Comparison of ENCODE assay signal across 27 cellular contexts in the genomic region with DNA sequence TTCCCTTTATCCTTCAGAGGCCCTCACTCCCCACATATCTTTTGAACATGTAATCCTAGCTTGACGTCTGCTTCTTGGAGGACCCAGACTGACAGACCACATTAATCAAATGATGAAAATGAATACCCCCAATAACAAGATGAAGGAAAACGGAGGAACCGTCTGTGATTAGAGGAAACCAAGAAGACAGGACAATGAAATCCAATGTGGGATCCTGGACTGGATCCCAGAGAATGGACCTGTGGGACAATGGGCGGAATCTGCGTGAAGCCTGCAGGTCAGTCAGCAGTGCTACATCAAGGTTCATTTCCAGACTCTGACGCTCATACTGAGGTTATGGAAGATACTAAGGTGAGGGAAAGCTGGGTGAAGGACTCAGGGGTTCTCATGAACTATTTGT. TPM values are rescaled to one million over a fixed set of nuclear protein-coding genes. Genes with fewer than 3 reads are reported as not detected.
"Had no signal": no experiment of that assay in that cellular context is flagged by ENCODE, and none has a peak within 500 bp of the region (broad histone marks: within the 10 kb centered on the region; RNA-seq: fewer than 3 reads in every experiment).

No MANE protein-coding gene starts in this region.

- H3K4me1 ChIP-seq: neural progenitor cell, thyroid gland had no signal

- FAIRE-seq: colon, keratinocyte, urothelium cell line had no signal

- H3K4me2 ChIP-seq: neural progenitor cell had no signal

- H3K9ac ChIP-seq: neural progenitor cell had no signal

- ATAC-seq: left lobe of liver; stimulated activated naive B cell treated with anti-CD40 and anti-IgM and Interleukin-4, amounts not matched to agents 10 μg/mL and 1 μg/mL and 100 μg/mL, for 72 hours had no signal

- H3K36me3 ChIP-seq: neural progenitor cell had no signal

- H3K27me3 Mint-ChIP-seq: activated naive CD8-positive, alpha-beta T cell treated with anti-CD3 and anti-CD28 coated beads, Interleukin-2, amount 10 ng/mL, durations not matched to agents 7 days and 5 days; brain; stimulated activated naive B cell treated with anti-CD40 and anti-IgM and Interleukin-4, amounts not matched to agents 10 μg/mL and 1 μg/mL and 100 μg/mL, for 72 hours had no signal

- H2AFZ ChIP-seq: neural progenitor cell had no signal

- H3K9me3 Mint-ChIP-seq: activated naive CD8-positive, alpha-beta T cell treated with anti-CD3 and anti-CD28 coated beads, Interleukin-2, amount 10 ng/mL, durations not matched to agents 7 days and 5 days; activated T-helper 1 cell treated with anti-CD3 and anti-CD28 coated beads, Interleukin-12 subunit alpha, Interleukin-12 subunit beta, Interleukin-2, Interleukin-4 antibody, amounts not matched to agents 30 ng/mL and 10 ng/mL and 1 ng/mL, durations not matched to agents 14 hours and 24 hours and 36 hours; neural progenitor cell; stimulated activated naive B cell treated with anti-CD40 and anti-IgM and Interleukin-4, amounts not matched to agents 10 μg/mL and 1 μg/mL and 100 μg/mL, for 72 hours had no signal

- DNase-seq: activated CD4-positive, alpha-beta T cell treated with anti-CD3 and anti-CD28 coated beads, Interleukin-2, amount 50 U/mL, for 4 hours; activated naive CD8-positive, alpha-beta T cell treated with anti-CD3 and anti-CD28 coated beads, Interleukin-2, amount 10 ng/mL, durations not matched to agents 7 days and 5 days; activated T-cell treated with anti-CD3 and anti-CD28 coated beads for 4 hours; anterior cingulate cortex; caudate nucleus; dorsolateral prefrontal cortex; sigmoid colon; stimulated activated CD4-positive, alpha-beta T cell treated with anti-CD3 and anti-CD28 coated beads, Interleukin-4, amount 100 ng/mL, for 24 hours; stimulated activated naive B cell treated with anti-CD40 and anti-IgM and Interleukin-4, amounts not matched to agents 10 μg/mL and 1 μg/mL and 100 μg/mL, for 72 hours; SW 1271; T-helper 2 cell; thyroid gland had no signal

- H3K27me3 ChIP-seq: dorsolateral prefrontal cortex, foreskin keratinocyte, neural progenitor cell, sigmoid colon, thyroid gland had no signal

- H3K27ac ChIP-seq: foreskin keratinocyte, neural progenitor cell, sigmoid colon, thyroid gland had no signal

- H3K4me1 Mint-ChIP-seq: brain, neural progenitor cell had no signal

- H3K4me3 Mint-ChIP-seq: activated naive CD8-positive, alpha-beta T cell treated with anti-CD3 and anti-CD28 coated beads, Interleukin-2, amount 10 ng/mL, durations not matched to agents 7 days and 5 days; activated T-helper 1 cell treated with anti-CD3 and anti-CD28 coated beads, Interleukin-12 subunit alpha, Interleukin-12 subunit beta, Interleukin-2, Interleukin-4 antibody, amounts not matched to agents 30 ng/mL and 10 ng/mL and 1 ng/mL, durations not matched to agents 14 hours and 24 hours and 36 hours; brain; neural progenitor cell; stimulated activated naive B cell treated with anti-CD40 and anti-IgM and Interleukin-4, amounts not matched to agents 10 μg/mL and 1 μg/mL and 100 μg/mL, for 72 hours had no signal

- H3K9me3 ChIP-seq: sigmoid colon, thyroid gland had no signal

- H3K27ac Mint-ChIP-seq: activated naive CD8-positive, alpha-beta T cell treated with anti-CD3 and anti-CD28 coated beads, Interleukin-2, amount 10 ng/mL, durations not matched to agents 7 days and 5 days; activated T-helper 1 cell treated with anti-CD3 and anti-CD28 coated beads, Interleukin-12 subunit alpha, Interleukin-12 subunit beta, Interleukin-2, Interleukin-4 antibody, amounts not matched to agents 30 ng/mL and 10 ng/mL and 1 ng/mL, durations not matched to agents 14 hours and 24 hours and 36 hours; brain; neural progenitor cell; stimulated activated naive B cell treated with anti-CD40 and anti-IgM and Interleukin-4, amounts not matched to agents 10 μg/mL and 1 μg/mL and 100 μg/mL, for 72 hours had no signal

- H3K4me3 ChIP-seq: dorsolateral prefrontal cortex, neural progenitor cell, sigmoid colon, thyroid gland had no signal

RNA-seq across cellular contexts. Expression of gene SLC38A8, which starts 38.2 kb away (rescaled TPM):
- total RNA-seq: activated naive CD8-positive, alpha-beta T cell treated with anti-CD3 and anti-CD28 coated beads, Interleukin-2, amount 10 ng/mL, durations not matched to agents 7 days and 5 days; activated T-helper 1 cell treated with anti-CD3 and anti-CD28 coated beads, Interleukin-12 subunit alpha, Interleukin-12 subunit beta, Interleukin-2, Interleukin-4 antibody, amounts not matched to agents 30 ng/mL and 10 ng/mL and 1 ng/mL, durations not matched to agents 14 hours and 24 hours and 36 hours; epithelial cell of proximal tubule; fibroblast of lung; foreskin keratinocyte; left lobe of liver; lung microvascular endothelial cell; myocyte; osteoblast; pulmonary artery endothelial cell; sigmoid colon; subcutaneous adipose tissue; thyroid gland had no signal
- polyA plus RNA-seq: fibroblast of lung, foreskin keratinocyte, keratinocyte, sigmoid colon had no signal
